8 cellular contexts compared by ENCODE assay signal in genomic region chr1:205505791-205506190, GRCh38. TPM values are rescaled to one million over a fixed set of nuclear protein-coding genes. Genes with fewer than 3 reads are reported as not detected.
DNase-seq lines count a peak whose midpoint lies in the region; ATAC-seq and TF ChIP-seq lines count a peak whose summit lies in the region.

No MANE protein-coding gene starts in this region.

- H2BK120ac ChIP-seq in neuronal stem cell (ENCODE audit: low read depth, low read length), result peak overlapping the region; percentile 81

- H3K27ac ChIP-seq in BLaER1 (no peak overlapping the region), neuronal stem cell (replicated peaks; ENCODE audit: low read length) (no peak overlapping the region)

- H3K4me1 ChIP-seq in BLaER1 (peaks cover 46% of the 10 kb centered on the region), neuronal stem cell (ENCODE audit: control insufficient read depth in 2 of 2, insufficient read depth in 1 of 2, low read depth in 1 of 2, low read length in 2 of 2) (peaks cover 7 to 19% of the 10 kb centered on the region in 2 donors)

- intact Hi-C loops in Right ventricle myocardium superior (cut with DNase I), result no loop called here

- peak; percentile 24 for DNase-seq in RKO (ENCODE audit: low spot score)
- peak; percentile 87 for DNase-seq in Right ventricle myocardium superior
- no peak for DNase-seq in neuronal stem cell (ENCODE audit: low spot score)
- no peak for DNase-seq in NOMO-1 (lab: John Stamatoyannopoulos, UW; ENCODE audit: unreplicated experiment in 2 of 2)
- no peak for DNase-seq in osteocyte (ENCODE audit: extremely low spot score, unreplicated experiment)
- DNase-seq in effector CD4-positive, alpha-beta T cell, result no peak

- H3K23ac ChIP-seq in neuronal stem cell (ENCODE audit: low read depth, low read length, poor library complexity), result peak overlapping the region; percentile 83

- no peak overlapping the region for H2AFZ ChIP-seq in neuronal stem cell (ENCODE audit: low read length)

- peak overlapping the region; percentile 32 for H2BK15ac ChIP-seq in neuronal stem cell (ENCODE audit: low read length)

- H4K8ac ChIP-seq in neuronal stem cell (ENCODE audit: low read depth, low read length), result no peak overlapping the region

- no peaks in the 10 kb centered on the region for H3K9me3 ChIP-seq in BLaER1
- H3K9me3 ChIP-seq in neuronal stem cell (replicated peaks in 1 of 2; ENCODE audit: control insufficient read depth in 2 of 2, insufficient read depth in 1 of 2, low read depth in 1 of 2, low read length in 2 of 2), result no peaks in the 10 kb centered on the region

- peak overlapping the region; percentile 96 for H3K18ac ChIP-seq in neuronal stem cell (ENCODE audit: low read length)

- H4K91ac ChIP-seq in neuronal stem cell (ENCODE audit: low read depth, low read length, poor library complexity), result no peak overlapping the region

- H3K14ac ChIP-seq in neuronal stem cell (ENCODE audit: low read length), result peak overlapping the region; percentile 77

- peak; percentile 70 for ATAC-seq in Right ventricle myocardium superior (ENCODE audit: poor library complexity)
- no peak for ATAC-seq in HG02623 (IDR thresholded peaks at IDR 0.05; ENCODE audit: unreplicated experiment)

- H4K20me1 ChIP-seq in BLaER1, result peaks cover 52% of the 10 kb centered on the region

- no peak overlapping the region for H3K4me3 Mint-ChIP-seq in osteocyte (ENCODE audit: unreplicated experiment)

- peak overlapping the region; percentile 82 for H3K4me3 ChIP-seq in BLaER1
- peak overlapping the region in 1 of 2 donors; percentile 12 for H3K4me3 ChIP-seq in neuronal stem cell (ENCODE audit: low read length in 2 of 2)

- peaks cover 18% of the 10 kb centered on the region for H3K4me1 Mint-ChIP-seq in osteocyte (ENCODE audit: unreplicated experiment)

- no CpG with 5 or more reads among the region's 15 CpGs for WGBS in neuronal stem cell (ENCODE audit: extremely low coverage in 2 of 2, insufficient read length in 2 of 2, insufficient replicate concordance in 1 of 2), 2 donors

- H3K4me2 ChIP-seq in BLaER1, result peak overlapping the region; percentile 93
- peak overlapping the region; percentile 92 for H3K4me2 ChIP-seq in neuronal stem cell (ENCODE audit: insufficient read depth, low read length, poor library complexity, severe bottlenecking)

- H3K27me3 Mint-ChIP-seq in osteocyte (ENCODE audit: unreplicated experiment), result peaks cover 28% of the 10 kb centered on the region

- no peak overlapping the region for H2BK12ac ChIP-seq in neuronal stem cell (ENCODE audit: low read length)

- H3K36me3 ChIP-seq in BLaER1 (peaks cover 12% of the 10 kb centered on the region; the same call in 1 of the 2 replicates), neuronal stem cell (replicated peaks in 1 of 2; ENCODE audit: control insufficient read depth in 2 of 2, insufficient read depth in 2 of 2, low read length in 2 of 2) (no peaks in the 10 kb centered on the region)

- no peaks in the 10 kb centered on the region for H3K27me3 ChIP-seq in BLaER1
- H3K27me3 ChIP-seq in neuronal stem cell (ENCODE audit: control insufficient read depth in 3 of 3, insufficient read depth in 3 of 3, low read depth in 1 of 3, low read length in 3 of 3), result peaks cover 0 to 79% (median 2%) of the 10 kb centered on the region in 3 experiments

- no peak overlapping the region for H3K27ac Mint-ChIP-seq in osteocyte (ENCODE audit: unreplicated experiment)

- H3K4ac ChIP-seq in neuronal stem cell (ENCODE audit: low read length), result no peak overlapping the region

- TF ChIP-seq CTCF in osteocyte (IDR thresholded peaks at IDR 0.05), result no peak

- H3K9me3 Mint-ChIP-seq in osteocyte (ENCODE audit: unreplicated experiment), result no peaks in the 10 kb centered on the region

- H3K36me3 Mint-ChIP-seq in osteocyte (ENCODE audit: unreplicated experiment), result no peaks in the 10 kb centered on the region

- no peaks in the 10 kb centered on the region for H3K79me1 ChIP-seq in neuronal stem cell (ENCODE audit: low read depth, low read length)

- H2AK5ac ChIP-seq in neuronal stem cell (ENCODE audit: low read depth, low read length), result peak overlapping the region; percentile 76

- H2BK5ac ChIP-seq in neuronal stem cell (ENCODE audit: low read length), result peak overlapping the region; percentile 80

- H3K9ac ChIP-seq in BLaER1 (peak overlapping the region; percentile 84), neuronal stem cell (ENCODE audit: low read depth, low read length, poor library complexity) (peak overlapping the region; percentile 70)

RNA-seq across cellular contexts. Expression of gene CDK18, which starts 1.3 kb away (rescaled TPM):
- total RNA-seq in Right ventricle myocardium superior (172 TPM), osteocyte (3.0 and 4.5 TPM in 2 replicates)
- polyA plus RNA-seq in neuronal stem cell (2013, experiment 1 of 2), result 25.8 TPM
- polyA plus RNA-seq in neuronal stem cell (2013, experiment 2 of 2), result 25.5 TPM

RNA-seq across cellular contexts. Expression of gene BLACAT1, which starts 49.9 kb away (rescaled TPM):
- not detected for total RNA-seq in Right ventricle myocardium superior
- 75.0 TPM for polyA plus RNA-seq in neuronal stem cell (2013, experiment 1 of 2)
- 75.3 TPM for polyA plus RNA-seq in neuronal stem cell (2013, experiment 2 of 2)
- total RNA-seq in osteocyte, result not detected in 2 replicates

Comparison
In these comparisons a context has a peak if more than half of its experiments do, and no peak if none do; other contexts are left out.
1. DNase-seq: peak in RKO (single experiment) and Right ventricle myocardium superior (single experiment); none in neuronal stem cell (single experiment), NOMO-1 (0 of 2), osteocyte (single experiment) and effector CD4-positive, alpha-beta T cell (single experiment).
2. RNA of gene CDK18, which starts 1.3 kb away (total RNA-seq): 172 TPM in Right ventricle myocardium superior (single experiment); 3.0 to 4.5 TPM in osteocyte; every median in the first group is over 10 times any median in the second.